ENCODE assay signal across 9 cellular contexts in the genomic region with DNA sequence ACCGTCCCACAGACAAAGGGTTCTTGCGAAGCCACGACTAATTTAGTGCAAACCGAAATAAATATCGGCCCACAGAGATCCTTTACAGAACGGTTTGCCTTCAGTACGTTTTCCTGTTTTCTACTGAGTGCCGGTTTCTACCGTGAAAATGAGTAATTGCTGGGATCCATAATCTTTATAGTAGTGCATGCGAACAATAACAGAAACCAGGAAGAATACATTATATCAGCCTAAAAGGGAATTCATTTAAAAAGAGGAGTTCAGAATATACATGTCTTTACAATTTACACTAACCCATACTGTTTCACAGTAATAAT. TPM values are rescaled to one million over a fixed set of nuclear protein-coding genes. Genes with fewer than 3 reads are reported as not detected.
A peak's percentile ranks its signal among the peaks of the same experiment; 100 is the strongest.
DNase-seq lines count a peak whose midpoint lies in the region; ATAC-seq, FAIRE-seq and TF ChIP-seq lines count a peak whose summit lies in the region.
"Had no signal": no experiment of that assay in that cellular context is flagged by ENCODE, and none has a peak within 500 bp of the region (broad histone marks: within the 10 kb centered on the region; RNA-seq: fewer than 3 reads in every experiment).

No MANE protein-coding gene starts in this region.

- dilution Hi-C loops in keratinocyte (cut with MboI; ENCODE audit: extremely low pct_ligation_motif_present, low sequenced_read_pairs): no loop called here

- no peaks in the 10 kb centered on the region for H3K9me3 ChIP-seq in astrocyte (ENCODE audit: insufficient read depth, low read depth, low read length)
- no peaks in the 10 kb centered on the region for H3K9me3 ChIP-seq in keratinocyte (ENCODE audit: control insufficient read depth, low read depth, low read length)
- no peaks in the 10 kb centered on the region for H3K9me3 ChIP-seq in Peyer's patch

- ATAC-seq in stimulated activated naive CD8-positive, alpha-beta T cell treated with anti-CD3 and anti-CD28 coated beads, Interleukin-15, Interleukin-2, amounts not matched to agents 100 U/mL and 50 U/mL, for 24 hours: no peak
- no peak for ATAC-seq in HG02588 (IDR thresholded peaks at IDR 0.05; ENCODE audit: unreplicated experiment)

- no peak for DNase-seq in stimulated activated naive CD8-positive, alpha-beta T cell treated with anti-CD3 and anti-CD28 coated beads, Interleukin-15, Interleukin-2, amounts not matched to agents 100 U/mL and 50 U/mL, for 24 hours
- DNase-seq in astrocyte (ENCODE audit: low read depth): no peak
- no peak for DNase-seq in keratinocyte (ENCODE audit: low read depth, low spot score)
- no peak for DNase-seq in Peyer's patch
- DNase-seq in EL: no peak
- DNase-seq in stimulated activated CD4-positive, alpha-beta T cell treated with anti-CD3 and anti-CD28 coated beads, Interleukin-12 subunit alpha, Interleukin-12 subunit beta, amount 100 ng/mL, for 4 hours: no peak
- DNase-seq: KG1 had no signal

- peak overlapping the region; percentile 70 for H3K27ac Mint-ChIP-seq in stimulated activated naive CD8-positive, alpha-beta T cell treated with anti-CD3 and anti-CD28 coated beads, Interleukin-15, Interleukin-2, amounts not matched to agents 100 ng/mL and 50 ng/mL, for 24 hours
- H3K27ac Mint-ChIP-seq in astrocyte (ENCODE audit: unreplicated experiment): peak overlapping the region; percentile 79

- no peak for FAIRE-seq in astrocyte (lab: Jason Lieb, UNC)
- FAIRE-seq in keratinocyte (lab: Jason Lieb, UNC): no peak

- H3K4me1 ChIP-seq in astrocyte (ENCODE audit: insufficient read depth, low read length): peaks cover 10% of the 10 kb centered on the region
- peaks cover 11% of the 10 kb centered on the region for H3K4me1 ChIP-seq in keratinocyte (ENCODE audit: control insufficient read depth, extremely low read depth, insufficient read depth, low read length)
- H3K4me1 ChIP-seq in Peyer's patch: peaks cover 0 to 24% (median 3%) of the 10 kb centered on the region in 4 donors

- TF ChIP-seq CTCF in astrocyte (IDR thresholded peaks at IDR 0.05; ENCODE audit: insufficient read depth, low read depth, low read length) (no peak), keratinocyte (optimal IDR thresholded peaks at IDR 0.05 in 1 of 3, IDR thresholded peaks at IDR 0.05 in 1 of 3, conservative IDR thresholded peaks at IDR 0.05 in 1 of 3; ENCODE audit: extremely low read depth in 1 of 3, insufficient read depth in 2 of 3, low read length in 3 of 3) (no peak), Peyer's patch (IDR thresholded peaks at IDR 0.05) (no peak)

- H3K27ac ChIP-seq in astrocyte (ENCODE audit: low read depth, low read length) (peak overlapping the region; percentile 59), keratinocyte (ENCODE audit: control insufficient read depth, insufficient read depth, low read length) (no peak overlapping the region), Peyer's patch (no peak overlapping the region)

- TF ChIP-seq POLR2A in Peyer's patch (IDR thresholded peaks at IDR 0.05): no peak

- peaks cover 8% of the 10 kb centered on the region for H4K20me1 ChIP-seq in astrocyte (ENCODE audit: insufficient read depth, low read length)
- no peaks in the 10 kb centered on the region for H4K20me1 ChIP-seq in keratinocyte (ENCODE audit: control insufficient read depth, extremely low read depth, insufficient read depth, low read length)

- no peaks in the 10 kb centered on the region for H3K36me3 Mint-ChIP-seq in stimulated activated naive CD8-positive, alpha-beta T cell treated with anti-CD3 and anti-CD28 coated beads, Interleukin-15, Interleukin-2, amounts not matched to agents 100 ng/mL and 50 ng/mL, for 24 hours (ENCODE audit: low read depth)
- no peaks in the 10 kb centered on the region for H3K36me3 Mint-ChIP-seq in astrocyte (ENCODE audit: low read depth, unreplicated experiment)

- H3K27me3 ChIP-seq in astrocyte (ENCODE audit: insufficient read depth, low read length): no peaks in the 10 kb centered on the region
- H3K27me3 ChIP-seq in keratinocyte (ENCODE audit: control insufficient read depth, extremely low read depth, insufficient read depth, low read length): peaks cover 47% of the 10 kb centered on the region
- H3K27me3 ChIP-seq in Peyer's patch: peaks cover 0 to 8% of the 10 kb centered on the region in 2 donors

- peak overlapping the region; percentile 70 for H3K4me3 ChIP-seq in astrocyte (ENCODE audit: insufficient read depth, low read depth, low read length)
- H3K4me3 ChIP-seq in keratinocyte (ENCODE audit: control insufficient read depth in 2 of 3, extremely low read depth in 1 of 3, insufficient read depth in 2 of 3, low read depth in 1 of 3, low read length in 3 of 3): no peak overlapping the region
- H3K4me3 ChIP-seq in Peyer's patch: no peak overlapping the region

- H3K9me1 ChIP-seq in keratinocyte (ENCODE audit: control insufficient read depth, extremely low read depth, insufficient read depth, low read length): no peaks in the 10 kb centered on the region

- H3K9ac ChIP-seq in astrocyte (ENCODE audit: low read length) (peak overlapping the region; percentile 80), keratinocyte (ENCODE audit: control insufficient read depth, extremely low read depth, insufficient read depth, low read length) (no peak overlapping the region)

- peak overlapping the region; percentile 80 for H3K4me3 Mint-ChIP-seq in stimulated activated naive CD8-positive, alpha-beta T cell treated with anti-CD3 and anti-CD28 coated beads, Interleukin-15, Interleukin-2, amounts not matched to agents 100 ng/mL and 50 ng/mL, for 24 hours
- H3K4me3 Mint-ChIP-seq in astrocyte (ENCODE audit: unreplicated experiment): peak overlapping the region; percentile 96

- no peaks in the 10 kb centered on the region for H3K36me3 ChIP-seq in astrocyte (ENCODE audit: insufficient read depth, low read length)
- no peaks in the 10 kb centered on the region for H3K36me3 ChIP-seq in keratinocyte (ENCODE audit: control insufficient read depth in 2 of 2, extremely low read depth in 1 of 2, insufficient read depth in 2 of 2, low read length in 2 of 2)
- no peaks in the 10 kb centered on the region for H3K36me3 ChIP-seq in Peyer's patch

- H3K79me2 ChIP-seq in astrocyte (ENCODE audit: insufficient read depth, low read length): peaks cover 20% of the 10 kb centered on the region
- no peaks in the 10 kb centered on the region for H3K79me2 ChIP-seq in keratinocyte (ENCODE audit: control insufficient read depth, insufficient read depth, low read length)

- H3K4me2 ChIP-seq in astrocyte (ENCODE audit: low read length): peak overlapping the region; percentile 86
- H3K4me2 ChIP-seq in keratinocyte (ENCODE audit: control insufficient read depth, extremely low read depth, insufficient read depth, low read depth, low read length): peak overlapping the region; percentile 55

- no peaks in the 10 kb centered on the region for H3K9me3 Mint-ChIP-seq in stimulated activated naive CD8-positive, alpha-beta T cell treated with anti-CD3 and anti-CD28 coated beads, Interleukin-15, Interleukin-2, amounts not matched to agents 100 ng/mL and 50 ng/mL, for 24 hours
- H3K9me3 Mint-ChIP-seq in astrocyte (ENCODE audit: unreplicated experiment): peaks cover 2% of the 10 kb centered on the region

- peaks cover 72% of the 10 kb centered on the region for H3K27me3 Mint-ChIP-seq in stimulated activated naive CD8-positive, alpha-beta T cell treated with anti-CD3 and anti-CD28 coated beads, Interleukin-15, Interleukin-2, amounts not matched to agents 100 ng/mL and 50 ng/mL, for 24 hours
- peaks cover 2% of the 10 kb centered on the region for H3K27me3 Mint-ChIP-seq in astrocyte (ENCODE audit: low read depth, unreplicated experiment)

- H3K4me1 Mint-ChIP-seq in stimulated activated naive CD8-positive, alpha-beta T cell treated with anti-CD3 and anti-CD28 coated beads, Interleukin-15, Interleukin-2, amounts not matched to agents 100 ng/mL and 50 ng/mL, for 24 hours (ENCODE audit: low read depth): peaks cover 39% of the 10 kb centered on the region
- peaks cover 17% of the 10 kb centered on the region for H3K4me1 Mint-ChIP-seq in astrocyte (ENCODE audit: low read depth, unreplicated experiment)

- H2AFZ ChIP-seq in astrocyte (ENCODE audit: low read depth, low read length) (peak overlapping the region; percentile 81), keratinocyte (ENCODE audit: control insufficient read depth, low read length) (no peak overlapping the region)

RNA-seq across cellular contexts. Expression of a gene that starts 57.5 kb away (rescaled TPM):
- total RNA-seq in astrocyte: not detected in 2 replicates
- 0.06 to 0.10 TPM in 2 of 3 replicates, not detected in the other for polyA plus RNA-seq in keratinocyte
- polyA plus RNA-seq in keratinocyte (2011; ENCODE audit: low read depth): not detected
- polyA plus RNA-seq in keratinocyte (2011; cell fraction: cytosol; rRNA removed): 0.06 TPM in 1 of 2 replicates, not detected in the other
- polyA plus RNA-seq in keratinocyte (2011; cell fraction: nucleus; rRNA removed): not detected in 2 replicates
- 0.18 TPM in 1 of 2 replicates, not detected in the other for polyA plus RNA-seq in keratinocyte (2012; ENCODE audit: low replicate concordance)
- polyA minus RNA-seq in keratinocyte: not detected in 3 replicates
- polyA minus RNA-seq in keratinocyte (2011; cell fraction: cytosol; rRNA and poly(A)+ RNA removed): not detected
- not detected in 2 replicates for polyA minus RNA-seq in keratinocyte (2011; cell fraction: nucleus; rRNA and poly(A)+ RNA removed)
- total RNA-seq in Peyer's patch: not detected
